Comparison of ENCODE assay signal across 8 cellular contexts in the genomic region with DNA sequence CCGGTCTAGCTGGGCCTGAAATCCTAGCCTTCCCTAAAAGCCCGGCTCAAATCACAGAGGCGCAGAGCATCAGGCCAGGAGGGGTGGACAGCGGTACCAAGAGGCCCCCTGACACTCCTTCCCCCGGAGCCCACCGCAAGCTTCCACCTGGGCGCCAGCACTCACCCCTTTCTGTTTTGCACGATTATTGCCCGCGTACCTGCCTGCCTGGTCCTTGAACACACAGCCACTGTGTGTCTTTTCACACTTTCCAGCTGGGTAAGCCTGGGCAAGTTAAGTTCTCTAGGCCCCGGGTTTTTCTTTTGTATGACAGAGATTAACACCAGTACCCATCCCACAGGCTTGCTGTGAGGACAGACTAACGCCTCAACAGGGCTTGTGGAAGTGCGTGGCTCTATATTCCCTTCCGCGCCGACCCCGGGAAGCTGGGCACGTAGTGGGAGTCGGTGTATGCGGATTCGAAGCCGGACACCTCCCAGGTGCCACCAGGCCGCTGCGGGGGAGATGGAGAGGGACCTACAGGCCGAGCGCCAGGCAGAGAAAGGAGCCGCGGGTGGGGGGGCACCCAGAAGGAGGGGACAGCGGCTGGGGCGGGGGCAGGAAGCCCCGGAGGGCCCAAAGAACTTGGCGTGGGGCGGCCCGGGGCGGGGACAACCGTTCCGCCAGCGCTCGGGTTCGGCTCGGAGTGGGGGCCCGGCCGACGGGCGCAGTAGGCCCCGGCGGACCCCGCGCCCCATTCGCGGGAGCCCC. TPM values are rescaled to one million over a fixed set of nuclear protein-coding genes. Genes with fewer than 3 reads are reported as not detected.
DNase-seq lines count a peak whose midpoint lies in the region; ATAC-seq lines count a peak whose summit lies in the region.

No MANE protein-coding gene starts in this region.

- ATAC-seq in GM21526 (IDR thresholded peaks at IDR 0.05; ENCODE audit: low FRiP score, unreplicated experiment), result peak; percentile 29

- DNase-seq in DMS 273 (lab: John Stamatoyannopoulos, UW; ENCODE audit: unreplicated experiment) (peak; percentile 80), HuH-7.5 (ENCODE audit: low spot score) (peak; percentile 49), dermis blood vessel endothelial cell (peak; percentile 50), lung microvascular endothelial cell (ENCODE audit: low read depth in 2 of 2) (peak; percentile 45 to 54), NCI-H187 (lab: John Stamatoyannopoulos, UW) (no peak)
- peak; percentile 60 for DNase-seq in activated CD4-positive, alpha-beta T cell treated with anti-CD3 and anti-CD28 coated beads for 48 hours
- DNase-seq in stimulated activated CD8-positive, alpha-beta memory T cell treated with anti-CD3 and anti-CD28 coated beads, Interleukin-2, amount 100 ng/mL, for 48 hours (ENCODE audit: low read depth in 2 of 2), result peak; percentile 33 to 46

RNA-seq across cellular contexts. Expression of gene ZNF746, which starts 0.8 kb away (rescaled TPM):
- 22.7 and 24.3 TPM in 2 replicates for total RNA-seq in dermis blood vessel endothelial cell
- total RNA-seq in lung microvascular endothelial cell, result 12.2 and 16.7 TPM in 2 replicates

RNA-seq across cellular contexts. Expression of gene ZNF777, which starts 36.0 kb away (rescaled TPM):
- total RNA-seq in dermis blood vessel endothelial cell (4.9 and 8.5 TPM in 2 replicates), lung microvascular endothelial cell (2.4 and 2.6 TPM in 2 replicates)

Comparison
In these comparisons a context has a peak if more than half of its experiments do, and no peak if none do; other contexts are left out.
1. DNase-seq: peak in DMS 273 (single experiment), HuH-7.5 (single experiment), activated CD4-positive, alpha-beta T cell treated with anti-CD3 and anti-CD28 coated beads for 48 hours (single experiment), dermis blood vessel endothelial cell (single experiment), lung microvascular endothelial cell (2 of 2) and stimulated activated CD8-positive, alpha-beta memory T cell treated with anti-CD3 and anti-CD28 coated beads, Interleukin-2, amount 100 ng/mL, for 48 hours (2 of 2); none in NCI-H187 (0 of 2).